ENCODE assay signal across 1 cellular context in the genomic region with DNA sequence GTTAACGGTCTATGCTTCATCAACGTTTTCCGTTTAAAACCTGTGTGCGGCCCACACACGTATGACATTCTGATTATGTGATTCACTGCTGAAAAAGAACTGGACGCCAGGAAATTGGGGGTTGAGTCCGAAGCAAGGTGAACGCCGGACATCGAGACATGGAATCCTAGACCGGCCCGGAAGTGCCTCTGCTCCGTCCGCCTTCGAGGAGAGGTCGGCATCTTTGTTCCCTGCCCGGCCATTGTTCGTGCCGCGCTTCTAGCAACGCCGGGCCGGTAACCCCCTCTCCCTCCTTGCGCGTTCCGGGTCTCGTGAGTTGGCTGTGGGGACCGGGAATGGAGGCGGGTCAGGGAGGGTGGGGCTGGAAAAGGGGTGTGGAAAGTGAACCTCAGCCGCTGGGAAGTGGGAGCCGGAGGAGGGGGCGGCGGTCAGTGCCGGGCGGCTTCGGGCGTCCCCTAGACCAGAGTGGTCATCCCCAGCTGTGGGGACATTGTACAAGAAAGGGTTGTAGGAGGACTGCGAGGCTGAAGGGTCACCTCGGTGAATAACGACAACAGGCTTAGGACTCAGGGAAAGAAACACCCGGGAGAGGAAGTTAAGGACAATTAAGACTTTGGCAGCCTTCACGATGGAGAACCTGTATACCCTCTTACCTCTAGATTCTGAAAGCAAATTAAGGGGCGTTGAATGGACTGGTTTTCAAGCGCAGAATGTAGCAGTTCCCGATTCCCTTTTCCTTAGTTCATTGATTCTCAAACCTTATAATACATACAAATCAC.
TF ChIP-seq lines count a peak whose summit lies in the region.

A gene (plus strand): TSS at position 220 of the 779 bp plus-strand sequence. CDS start 1,810 bp downstream, outside the sequence.

TF ChIP-seq in HepG2, 621 proteins besides CTCF, POLR2A, EP300 and RAD21 (continued from another document and continues in another):
- TF ChIP-seq, protein P1, sequence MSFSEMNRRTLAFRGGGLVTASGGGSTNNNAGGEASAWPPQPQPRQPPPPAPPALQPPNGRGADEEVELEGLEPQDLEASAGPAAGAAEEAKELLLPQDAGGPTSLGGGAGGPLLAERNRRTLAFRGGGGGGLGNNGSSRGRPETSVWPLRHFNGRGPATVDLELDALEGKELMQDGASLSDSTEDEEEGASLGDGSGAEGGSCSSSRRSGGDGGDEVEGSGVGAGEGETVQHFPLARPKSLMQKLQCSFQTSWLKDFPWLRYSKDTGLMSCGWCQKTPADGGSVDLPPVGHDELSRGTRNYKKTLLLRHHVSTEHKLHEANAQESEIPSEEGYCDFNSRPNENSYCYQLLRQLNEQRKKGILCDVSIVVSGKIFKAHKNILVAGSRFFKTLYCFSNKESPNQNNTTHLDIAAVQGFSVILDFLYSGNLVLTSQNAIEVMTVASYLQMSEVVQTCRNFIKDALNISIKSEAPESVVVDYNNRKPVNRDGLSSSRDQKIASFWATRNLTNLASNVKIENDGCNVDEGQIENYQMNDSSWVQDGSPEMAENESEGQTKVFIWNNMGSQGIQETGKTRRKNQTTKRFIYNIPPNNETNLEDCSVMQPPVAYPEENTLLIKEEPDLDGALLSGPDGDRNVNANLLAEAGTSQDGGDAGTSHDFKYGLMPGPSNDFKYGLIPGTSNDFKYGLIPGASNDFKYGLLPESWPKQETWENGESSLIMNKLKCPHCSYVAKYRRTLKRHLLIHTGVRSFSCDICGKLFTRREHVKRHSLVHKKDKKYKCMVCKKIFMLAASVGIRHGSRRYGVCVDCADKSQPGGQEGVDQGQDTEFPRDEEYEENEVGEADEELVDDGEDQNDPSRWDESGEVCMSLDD (CRISPR knock-in tag; IDR thresholded peaks at IDR 0.05; ENCODE audit: borderline replicate concordance): peak; percentile 12; the same call in 1 of the 2 replicates
- TF ChIP-seq JUN (CRISPR knock-in tag; IDR thresholded peaks at IDR 0.05) (peak; percentile 75; the same call in 1 of the 2 replicates), TBL1XR1 (IDR thresholded peaks at IDR 0.05; ENCODE audit: borderline replicate concordance, low read length, partially characterized antibody) (peak; percentile 58), AHR (CRISPR knock-in tag; IDR thresholded peaks at IDR 0.05) (peak; percentile 91; the same call in 1 of the 2 replicates), ZNF543 (CRISPR knock-in tag; IDR thresholded peaks at IDR 0.05) (peak; percentile 85; the same call in 1 of the 2 replicates), REPIN1 (CRISPR knock-in tag; IDR thresholded peaks at IDR 0.05; ENCODE audit: borderline replicate concordance, low read depth) (peak; percentile 96), ARHGAP35 (CRISPR knock-in tag; IDR thresholded peaks at IDR 0.05; ENCODE audit: borderline replicate concordance) (no peak; the same call in 1 of the 2 replicates), TARDBP (CRISPR knock-in tag; IDR thresholded peaks at IDR 0.05) (peak; percentile 94), PHB2 (IDR thresholded peaks at IDR 0.05; ENCODE audit: partially characterized antibody) (no peak), ZNF674 (CRISPR knock-in tag; IDR thresholded peaks at IDR 0.05; ENCODE audit: low read depth) (no peak), TBX2 (CRISPR knock-in tag; IDR thresholded peaks at IDR 0.05; ENCODE audit: borderline replicate concordance) (peak; percentile 84), MEIS2 (CRISPR knock-in tag; IDR thresholded peaks at IDR 0.05) (no peak), LCORL (IDR thresholded peaks at IDR 0.05) (peak; percentile 72), LCORL (CRISPR knock-in tag; IDR thresholded peaks at IDR 0.05) (peak; percentile 88), ZFYVE20 (CRISPR knock-in tag; IDR thresholded peaks at IDR 0.05; ENCODE audit: borderline replicate concordance, low read depth) (0 out of 2 replicates have a peak, but pooled peaks have one; percentile 46), HDAC2 (CRISPR knock-in tag; IDR thresholded peaks at IDR 0.05) (peak; percentile 79)
- TF ChIP-seq, protein P2, sequence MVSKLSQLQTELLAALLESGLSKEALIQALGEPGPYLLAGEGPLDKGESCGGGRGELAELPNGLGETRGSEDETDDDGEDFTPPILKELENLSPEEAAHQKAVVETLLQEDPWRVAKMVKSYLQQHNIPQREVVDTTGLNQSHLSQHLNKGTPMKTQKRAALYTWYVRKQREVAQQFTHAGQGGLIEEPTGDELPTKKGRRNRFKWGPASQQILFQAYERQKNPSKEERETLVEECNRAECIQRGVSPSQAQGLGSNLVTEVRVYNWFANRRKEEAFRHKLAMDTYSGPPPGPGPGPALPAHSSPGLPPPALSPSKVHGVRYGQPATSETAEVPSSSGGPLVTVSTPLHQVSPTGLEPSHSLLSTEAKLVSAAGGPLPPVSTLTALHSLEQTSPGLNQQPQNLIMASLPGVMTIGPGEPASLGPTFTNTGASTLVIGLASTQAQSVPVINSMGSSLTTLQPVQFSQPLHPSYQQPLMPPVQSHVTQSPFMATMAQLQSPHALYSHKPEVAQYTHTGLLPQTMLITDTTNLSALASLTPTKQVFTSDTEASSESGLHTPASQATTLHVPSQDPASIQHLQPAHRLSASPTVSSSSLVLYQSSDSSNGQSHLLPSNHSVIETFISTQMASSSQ (IDR thresholded peaks at IDR 0.05; ENCODE audit: low read depth): 0 out of 2 replicates have a peak, but pooled peaks have one; percentile 29
- TF ChIP-seq, protein P2 (CRISPR knock-in tag; IDR thresholded peaks at IDR 0.05; ENCODE audit: borderline replicate concordance): peak; percentile 82
- TF ChIP-seq, protein P3, sequence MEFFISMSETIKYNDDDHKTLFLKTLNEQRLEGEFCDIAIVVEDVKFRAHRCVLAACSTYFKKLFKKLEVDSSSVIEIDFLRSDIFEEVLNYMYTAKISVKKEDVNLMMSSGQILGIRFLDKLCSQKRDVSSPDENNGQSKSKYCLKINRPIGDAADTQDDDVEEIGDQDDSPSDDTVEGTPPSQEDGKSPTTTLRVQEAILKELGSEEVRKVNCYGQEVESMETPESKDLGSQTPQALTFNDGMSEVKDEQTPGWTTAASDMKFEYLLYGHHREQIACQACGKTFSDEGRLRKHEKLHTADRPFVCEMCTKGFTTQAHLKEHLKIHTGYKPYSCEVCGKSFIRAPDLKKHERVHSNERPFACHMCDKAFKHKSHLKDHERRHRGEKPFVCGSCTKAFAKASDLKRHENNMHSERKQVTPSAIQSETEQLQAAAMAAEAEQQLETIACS (CRISPR knock-in tag; IDR thresholded peaks at IDR 0.05): no peak
- TF ChIP-seq, protein P4, sequence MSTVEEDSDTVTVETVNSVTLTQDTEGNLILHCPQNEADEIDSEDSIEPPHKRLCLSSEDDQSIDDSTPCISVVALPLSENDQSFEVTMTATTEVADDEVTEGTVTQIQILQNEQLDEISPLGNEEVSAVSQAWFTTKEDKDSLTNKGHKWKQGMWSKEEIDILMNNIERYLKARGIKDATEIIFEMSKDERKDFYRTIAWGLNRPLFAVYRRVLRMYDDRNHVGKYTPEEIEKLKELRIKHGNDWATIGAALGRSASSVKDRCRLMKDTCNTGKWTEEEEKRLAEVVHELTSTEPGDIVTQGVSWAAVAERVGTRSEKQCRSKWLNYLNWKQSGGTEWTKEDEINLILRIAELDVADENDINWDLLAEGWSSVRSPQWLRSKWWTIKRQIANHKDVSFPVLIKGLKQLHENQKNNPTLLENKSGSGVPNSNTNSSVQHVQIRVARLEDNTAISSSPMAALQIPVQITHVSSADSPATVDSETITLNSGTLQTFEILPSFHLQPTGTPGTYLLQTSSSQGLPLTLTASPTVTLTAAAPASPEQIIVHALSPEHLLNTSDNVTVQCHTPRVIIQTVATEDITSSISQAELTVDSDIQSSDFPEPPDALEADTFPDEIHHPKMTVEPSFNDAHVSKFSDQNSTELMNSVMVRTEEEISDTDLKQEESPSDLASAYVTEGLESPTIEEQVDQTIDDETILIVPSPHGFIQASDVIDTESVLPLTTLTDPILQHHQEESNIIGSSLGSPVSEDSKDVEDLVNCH (CRISPR knock-in tag; IDR thresholded peaks at IDR 0.05): 0 out of 2 replicates have a peak, but pooled peaks have one; percentile 51
- TF ChIP-seq, protein P5, sequence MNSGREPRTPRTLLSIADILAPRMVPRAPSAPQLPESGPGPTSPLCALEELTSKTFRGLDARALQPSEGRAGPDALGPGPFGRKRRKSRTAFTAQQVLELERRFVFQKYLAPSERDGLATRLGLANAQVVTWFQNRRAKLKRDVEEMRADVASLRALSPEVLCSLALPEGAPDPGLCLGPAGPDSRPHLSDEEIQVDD (CRISPR knock-in tag; IDR thresholded peaks at IDR 0.05; ENCODE audit: borderline replicate concordance): peak; percentile 58; the same call in 1 of the 2 replicates
- TF ChIP-seq, protein P6, sequence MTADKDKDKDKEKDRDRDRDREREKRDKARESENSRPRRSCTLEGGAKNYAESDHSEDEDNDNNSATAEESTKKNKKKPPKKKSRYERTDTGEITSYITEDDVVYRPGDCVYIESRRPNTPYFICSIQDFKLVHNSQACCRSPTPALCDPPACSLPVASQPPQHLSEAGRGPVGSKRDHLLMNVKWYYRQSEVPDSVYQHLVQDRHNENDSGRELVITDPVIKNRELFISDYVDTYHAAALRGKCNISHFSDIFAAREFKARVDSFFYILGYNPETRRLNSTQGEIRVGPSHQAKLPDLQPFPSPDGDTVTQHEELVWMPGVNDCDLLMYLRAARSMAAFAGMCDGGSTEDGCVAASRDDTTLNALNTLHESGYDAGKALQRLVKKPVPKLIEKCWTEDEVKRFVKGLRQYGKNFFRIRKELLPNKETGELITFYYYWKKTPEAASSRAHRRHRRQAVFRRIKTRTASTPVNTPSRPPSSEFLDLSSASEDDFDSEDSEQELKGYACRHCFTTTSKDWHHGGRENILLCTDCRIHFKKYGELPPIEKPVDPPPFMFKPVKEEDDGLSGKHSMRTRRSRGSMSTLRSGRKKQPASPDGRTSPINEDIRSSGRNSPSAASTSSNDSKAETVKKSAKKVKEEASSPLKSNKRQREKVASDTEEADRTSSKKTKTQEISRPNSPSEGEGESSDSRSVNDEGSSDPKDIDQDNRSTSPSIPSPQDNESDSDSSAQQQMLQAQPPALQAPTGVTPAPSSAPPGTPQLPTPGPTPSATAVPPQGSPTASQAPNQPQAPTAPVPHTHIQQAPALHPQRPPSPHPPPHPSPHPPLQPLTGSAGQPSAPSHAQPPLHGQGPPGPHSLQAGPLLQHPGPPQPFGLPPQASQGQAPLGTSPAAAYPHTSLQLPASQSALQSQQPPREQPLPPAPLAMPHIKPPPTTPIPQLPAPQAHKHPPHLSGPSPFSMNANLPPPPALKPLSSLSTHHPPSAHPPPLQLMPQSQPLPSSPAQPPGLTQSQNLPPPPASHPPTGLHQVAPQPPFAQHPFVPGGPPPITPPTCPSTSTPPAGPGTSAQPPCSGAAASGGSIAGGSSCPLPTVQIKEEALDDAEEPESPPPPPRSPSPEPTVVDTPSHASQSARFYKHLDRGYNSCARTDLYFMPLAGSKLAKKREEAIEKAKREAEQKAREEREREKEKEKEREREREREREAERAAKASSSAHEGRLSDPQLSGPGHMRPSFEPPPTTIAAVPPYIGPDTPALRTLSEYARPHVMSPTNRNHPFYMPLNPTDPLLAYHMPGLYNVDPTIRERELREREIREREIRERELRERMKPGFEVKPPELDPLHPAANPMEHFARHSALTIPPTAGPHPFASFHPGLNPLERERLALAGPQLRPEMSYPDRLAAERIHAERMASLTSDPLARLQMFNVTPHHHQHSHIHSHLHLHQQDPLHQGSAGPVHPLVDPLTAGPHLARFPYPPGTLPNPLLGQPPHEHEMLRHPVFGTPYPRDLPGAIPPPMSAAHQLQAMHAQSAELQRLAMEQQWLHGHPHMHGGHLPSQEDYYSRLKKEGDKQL (CRISPR knock-in tag; IDR thresholded peaks at IDR 0.05; ENCODE audit: low read depth): peak; percentile 42; the same call in 1 of the 2 replicates
- TF ChIP-seq, protein P7, sequence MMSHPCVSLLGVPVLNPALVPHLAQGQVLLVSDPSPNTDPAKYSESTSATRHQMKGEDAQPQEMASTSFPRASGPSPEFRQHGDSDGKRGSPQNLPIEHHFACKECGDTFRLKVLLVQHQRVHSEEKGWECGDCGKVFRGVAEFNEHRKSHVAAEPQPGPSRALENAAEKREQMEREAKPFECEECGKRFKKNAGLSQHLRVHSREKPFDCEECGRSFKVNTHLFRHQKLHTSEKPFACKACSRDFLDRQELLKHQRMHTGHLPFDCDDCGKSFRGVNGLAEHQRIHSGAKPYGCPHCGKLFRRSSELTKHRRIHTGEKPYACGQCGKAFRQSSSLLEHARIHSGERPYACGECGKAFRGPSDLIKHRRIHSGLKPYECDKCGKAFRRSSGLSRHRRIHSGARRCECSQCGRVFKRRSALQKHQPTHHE (CRISPR knock-in tag; IDR thresholded peaks at IDR 0.05; ENCODE audit: borderline replicate concordance): peak; percentile 66; the same call in 1 of the 2 replicates
- TF ChIP-seq, protein P8, sequence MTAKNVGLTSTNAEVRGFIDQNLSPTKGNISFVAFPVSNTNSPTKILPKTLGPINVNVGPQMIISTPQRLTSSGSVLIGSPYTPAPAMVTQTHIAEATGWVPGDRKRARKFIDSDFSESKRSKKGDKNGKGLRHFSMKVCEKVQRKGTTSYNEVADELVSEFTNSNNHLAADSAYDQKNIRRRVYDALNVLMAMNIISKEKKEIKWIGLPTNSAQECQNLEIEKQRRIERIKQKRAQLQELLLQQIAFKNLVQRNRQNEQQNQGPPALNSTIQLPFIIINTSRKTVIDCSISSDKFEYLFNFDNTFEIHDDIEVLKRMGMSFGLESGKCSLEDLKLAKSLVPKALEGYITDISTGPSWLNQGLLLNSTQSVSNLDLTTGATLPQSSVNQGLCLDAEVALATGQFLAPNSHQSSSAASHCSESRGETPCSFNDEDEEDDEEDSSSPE (CRISPR knock-in tag; IDR thresholded peaks at IDR 0.05): peak; percentile 67; the same call in 1 of the 2 replicates
